26 cellular contexts compared by ENCODE assay signal in the genomic region with DNA sequence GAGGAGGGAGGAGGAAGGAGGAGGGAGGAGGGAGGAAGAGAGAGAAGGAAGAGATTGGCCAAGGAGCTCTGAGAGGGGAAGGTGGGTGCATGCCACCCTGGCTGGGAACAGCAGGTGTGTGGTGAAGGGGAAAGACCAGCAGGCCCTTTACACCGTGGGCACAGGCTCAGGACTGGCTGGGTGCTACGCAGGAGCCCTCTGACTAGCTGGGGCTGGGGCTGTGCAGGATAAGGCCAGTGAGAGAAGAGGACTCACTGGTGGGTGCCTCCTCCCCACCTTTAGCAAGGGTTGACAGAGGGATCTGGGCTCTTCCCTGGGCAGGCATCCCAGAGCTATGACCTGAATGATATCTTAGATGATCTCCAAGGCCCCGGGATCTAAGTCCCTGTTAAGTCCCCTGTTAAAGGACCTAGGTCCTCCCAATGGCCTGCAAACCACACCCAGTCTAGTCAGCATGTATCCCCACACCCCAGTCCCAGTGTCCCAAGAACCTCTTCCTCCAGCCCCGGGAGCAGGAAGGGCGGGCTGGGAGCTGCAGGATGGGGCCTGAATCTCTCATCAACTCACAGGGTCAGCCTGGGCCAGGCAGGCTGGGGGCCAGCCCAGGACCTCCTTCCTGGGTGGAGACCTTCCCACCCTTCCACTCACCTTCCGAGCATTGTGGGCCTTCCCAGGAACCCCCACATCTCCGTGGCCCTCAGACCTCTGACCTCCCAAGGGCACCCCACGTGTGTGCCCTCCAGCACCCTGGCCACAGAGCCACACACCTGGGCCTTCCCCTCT.
"Had no signal": no experiment of that assay in that cellular context is flagged by ENCODE, and none has a peak within 500 bp of the region (broad histone marks: within the 10 kb centered on the region; RNA-seq: fewer than 3 reads in every experiment).

No MANE protein-coding gene starts in this region.

- H3K27ac ChIP-seq: coronary artery, left lung, VCaP had no signal

- ATAC-seq: effector memory CD8-positive, alpha-beta T cell; gastroesophageal sphincter; left lung; naive thymus-derived CD8-positive, alpha-beta T cell; stimulated activated memory B cell treated with anti-CD40 and anti-IgM and Interleukin-4, amounts not matched to agents 10 μg/mL and 1 μg/mL and 100 μg/mL, for 72 hours; stimulated activated naive CD8-positive, alpha-beta T cell treated with anti-CD3 and anti-CD28 coated beads, Interleukin-15, amount 100 ng/mL, for 72 hours had no signal

- H3K4me3 ChIP-seq: coronary artery, gastroesophageal sphincter, left lung, smooth muscle cell had no signal

- H3K36me3 ChIP-seq: gastroesophageal sphincter, left lung had no signal

- H3K27me3 ChIP-seq: gastroesophageal sphincter, left lung had no signal

- DNase-seq: activated CD4-positive, alpha-beta T cell treated with anti-CD3 and anti-CD28 coated beads for 4 hours; activated CD4-positive, alpha-beta T cell treated with anti-CD3 and anti-CD28 coated beads, Interleukin-2, amount 50 U/mL, for 4 hours; activated effector memory CD4-positive, alpha-beta T cell treated with Interleukin-2 at 50 U/mL for 16 hours; activated naive CD4-positive, alpha-beta T cell treated with Interleukin-2 at 50 U/mL for 16 hours; activated T-cell treated with anti-CD3 and anti-CD28 coated beads for 4 hours; anterior cingulate cortex; effector memory CD8-positive, alpha-beta T cell; erythroblast; hypothalamus; immature natural killer cell; mammary epithelial cell; naive thymus-derived CD8-positive, alpha-beta T cell; occipital lobe; stimulated activated CD4-positive, alpha-beta T cell treated with anti-CD3 and anti-CD28 coated beads, Interleukin-1b, Interleukin-23, amount 100 ng/mL, for 48 hours; stimulated activated CD4-positive, alpha-beta T cell treated with anti-CD3 and anti-CD28 coated beads, Interleukin-4, amount 100 ng/mL, for 4 hours; stimulated activated CD8-positive, alpha-beta memory T cell treated with anti-CD3 and anti-CD28 coated beads, Interleukin-4, amount 100 ng/mL, for 48 hours; stimulated activated naive CD8-positive, alpha-beta T cell treated with anti-CD3 and anti-CD28 coated beads, Interleukin-15, amount 100 ng/mL, for 72 hours; substantia nigra; SW 1271; T-helper 9 cell had no signal
